13 cellular contexts compared by ENCODE assay signal in the genomic region with DNA sequence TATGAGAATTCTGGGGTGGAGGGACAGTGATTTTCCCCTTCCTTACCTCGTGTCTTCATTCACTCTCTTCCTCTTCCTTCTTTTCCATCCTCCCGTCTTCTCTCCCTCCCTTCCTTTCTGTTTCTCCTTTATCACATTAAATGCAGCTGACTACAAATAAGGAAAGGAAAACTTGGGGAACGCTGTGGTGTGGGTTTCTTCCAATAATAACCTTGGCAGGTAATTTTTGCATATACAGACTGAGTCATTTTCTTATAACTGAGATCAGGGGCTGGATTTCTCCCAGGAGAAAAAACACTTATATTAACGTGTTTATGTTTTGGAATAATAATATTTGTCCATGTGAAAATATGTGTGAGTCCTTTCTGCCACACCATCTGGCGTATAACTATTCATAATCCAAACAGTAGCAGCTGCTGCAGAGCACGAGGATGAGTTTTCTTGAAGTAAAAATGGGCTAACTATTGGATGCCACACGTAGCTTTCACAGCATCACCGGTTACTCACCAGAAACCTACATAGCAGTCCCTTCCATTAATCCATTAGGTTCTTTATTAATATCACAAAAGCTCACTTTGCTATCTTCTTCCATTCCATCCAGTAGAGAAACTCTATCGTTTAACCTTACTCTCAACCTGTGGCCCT.
DNase-seq lines count a peak whose midpoint lies in the region; ATAC-seq, FAIRE-seq and TF ChIP-seq lines count a peak whose summit lies in the region.
"Had no signal": no experiment of that assay in that cellular context is flagged by ENCODE, and none has a peak within 500 bp of the region (broad histone marks: within the 10 kb centered on the region; RNA-seq: fewer than 3 reads in every experiment).

No MANE protein-coding gene starts in this region.

- H4K20me1 ChIP-seq in astrocyte (ENCODE audit: insufficient read depth, low read length), result no peaks in the 10 kb centered on the region

- H3K4me3 Mint-ChIP-seq in astrocyte (ENCODE audit: unreplicated experiment), result no peak overlapping the region
- H3K4me3 Mint-ChIP-seq in natural killer cell treated with Interleukin-12 subunit alpha and Interleukin-12 subunit beta and Interleukin-15 and Interleukin-18, amount 100 ng/mL, for 72 hours, result peak overlapping the region; percentile 48

- no peaks in the 10 kb centered on the region for H3K36me3 ChIP-seq in astrocyte (ENCODE audit: insufficient read depth, low read length)

- H3K27me3 ChIP-seq in astrocyte (ENCODE audit: insufficient read depth, low read length), result no peaks in the 10 kb centered on the region

- peaks cover 2% of the 10 kb centered on the region for H3K4me1 Mint-ChIP-seq in astrocyte (ENCODE audit: low read depth, unreplicated experiment)
- peaks cover 12 to 23% of the 10 kb centered on the region in 2 donors for H3K4me1 Mint-ChIP-seq in natural killer cell treated with Interleukin-12 subunit alpha and Interleukin-12 subunit beta and Interleukin-15 and Interleukin-18, amount 100 ng/mL, for 72 hours (ENCODE audit: low read depth in 2 of 2)

- H3K4me1 ChIP-seq in astrocyte (ENCODE audit: insufficient read depth, low read length), result no peaks in the 10 kb centered on the region

- H3K9me3 Mint-ChIP-seq in astrocyte (ENCODE audit: unreplicated experiment), result peaks cover 1% of the 10 kb centered on the region
- H3K9me3 Mint-ChIP-seq in natural killer cell treated with Interleukin-12 subunit alpha and Interleukin-12 subunit beta and Interleukin-15 and Interleukin-18, amount 100 ng/mL, for 72 hours, result peaks cover 7% of the 10 kb centered on the region

- H3K4me3 ChIP-seq in astrocyte (ENCODE audit: insufficient read depth, low read depth, low read length), result no peak overlapping the region

- FAIRE-seq in astrocyte (lab: Jason Lieb, UNC), result no peak
- FAIRE-seq: islet of Langerhans had no signal

- H3K4me2 ChIP-seq in astrocyte (ENCODE audit: low read length), result peak overlapping the region; percentile 49

- peak overlapping the region; percentile 27 for H3K9ac ChIP-seq in astrocyte (ENCODE audit: low read length)

- H2AFZ ChIP-seq in astrocyte (ENCODE audit: low read depth, low read length), result no peak overlapping the region

- ATAC-seq in HG03066 (IDR thresholded peaks at IDR 0.05; ENCODE audit: low read depth, unreplicated experiment) (peak; percentile 8), HG02938 (IDR thresholded peaks at IDR 0.05; ENCODE audit: unreplicated experiment) (no peak)
- no peak for ATAC-seq in natural killer cell treated with Interleukin-12 subunit alpha and Interleukin-12 subunit beta and Interleukin-15 and Interleukin-18, amount 100 ng/mL, for 72 hours

- peaks cover 12% of the 10 kb centered on the region for H3K27me3 Mint-ChIP-seq in astrocyte (ENCODE audit: low read depth, unreplicated experiment)
- H3K27me3 Mint-ChIP-seq in natural killer cell treated with Interleukin-12 subunit alpha and Interleukin-12 subunit beta and Interleukin-15 and Interleukin-18, amount 100 ng/mL, for 72 hours, result peaks cover 18 to 44% of the 10 kb centered on the region in 2 donors

- DNase-seq in EH (ENCODE audit: low read depth) (peak; percentile 49), astrocyte (ENCODE audit: low read depth) (peak; percentile 93), inferior parietal cortex (ENCODE audit: extremely low spot score) (no peak), RPMI8226 (no peak), NCI-H1048 (lab: John Stamatoyannopoulos, UW) (no peak)
- no peak for DNase-seq in natural killer cell treated with Interleukin-12 subunit alpha and Interleukin-12 subunit beta and Interleukin-15 and Interleukin-18, amount 100 ng/mL, for 72 hours (ENCODE audit: low spot score)
- DNase-seq: DMS79 treated with DMSO at 0.1 percent for 48 hours, NCI-H226, SHP77 treated with DMSO at 0.1 percent for 48 hours had no signal

- no peaks in the 10 kb centered on the region for H3K79me2 ChIP-seq in astrocyte (ENCODE audit: insufficient read depth, low read length)

- H3K27ac Mint-ChIP-seq in astrocyte (ENCODE audit: unreplicated experiment), result no peak overlapping the region
- peak overlapping the region; percentile 58 to 59 for H3K27ac Mint-ChIP-seq in natural killer cell treated with Interleukin-12 subunit alpha and Interleukin-12 subunit beta and Interleukin-15 and Interleukin-18, amount 100 ng/mL, for 72 hours

- no peaks in the 10 kb centered on the region for H3K36me3 Mint-ChIP-seq in astrocyte (ENCODE audit: low read depth, unreplicated experiment)
- H3K36me3 Mint-ChIP-seq in natural killer cell treated with Interleukin-12 subunit alpha and Interleukin-12 subunit beta and Interleukin-15 and Interleukin-18, amount 100 ng/mL, for 72 hours, result peaks cover 17% of the 10 kb centered on the region

- no peaks in the 10 kb centered on the region for H3K9me3 ChIP-seq in astrocyte (ENCODE audit: insufficient read depth, low read depth, low read length)

- peak overlapping the region; percentile 11 for H3K27ac ChIP-seq in astrocyte (ENCODE audit: low read depth, low read length)
- H3K27ac ChIP-seq: epithelial cell of prostate had no signal

- TF ChIP-seq CTCF in astrocyte (IDR thresholded peaks at IDR 0.05; ENCODE audit: insufficient read depth, low read depth, low read length), result no peak

Comparison
In these comparisons a context has a peak if more than half of its experiments do, and no peak if none do; other contexts are left out.
1. DNase-seq: peak in EH (single experiment) and astrocyte (single experiment); none in natural killer cell treated with Interleukin-12 subunit alpha and Interleukin-12 subunit beta and Interleukin-15 and Interleukin-18, amount 100 ng/mL, for 72 hours (single experiment), inferior parietal cortex (single experiment), RPMI8226 (single experiment) and NCI-H1048 (single experiment).